21 cellular contexts compared by ENCODE assay signal in genomic region chr17:77540531-77540930, GRCh38.
"Had no signal": no experiment of that assay in that cellular context is flagged by ENCODE, and none has a peak within 500 bp of the region (broad histone marks: within the 10 kb centered on the region; RNA-seq: fewer than 3 reads in every experiment).

No MANE protein-coding gene starts in this region.

- H3K27ac ChIP-seq: foreskin keratinocyte, left lung, ovary, sigmoid colon, spleen, thoracic aorta, upper lobe of left lung had no signal

- H3K4me3 ChIP-seq: left lung, ovary, sigmoid colon, spleen, thoracic aorta, upper lobe of left lung had no signal

- H3K9me3 ChIP-seq: left lung, ovary, sigmoid colon, spleen, thoracic aorta, upper lobe of left lung had no signal

- DNase-seq: activated CD4-positive, alpha-beta memory T cell treated with anti-CD3 and anti-CD28 coated beads for 36 hours; activated CD4-positive, alpha-beta T cell treated with anti-CD3 and anti-CD28 coated beads for 4 hours; activated naive CD4-positive, alpha-beta T cell; activated naive CD8-positive, alpha-beta T cell treated with anti-CD3 and anti-CD28 coated beads for 36 hours; activated T-cell treated with anti-CD3 and anti-CD28 coated beads for 4 hours; amygdala; foreskin keratinocyte; glutamatergic neuron; hippocampal formation; left lung; nephron progenitor cell; ovary; sigmoid colon; spleen; stimulated activated CD4-positive, alpha-beta T cell treated with anti-CD3 and anti-CD28 coated beads, Interleukin-4, amount 100 ng/mL, for 4 hours had no signal

- FAIRE-seq: keratinocyte, TTC549 had no signal

- H3K4me1 ChIP-seq: foreskin keratinocyte had no signal

- ATAC-seq: activated T-helper 17 cell treated with anti-CD3 and anti-CD28 coated beads, Interleukin-2, amount 50 U/mL, for 72 hours; foreskin keratinocyte; left lung; stimulated activated memory B cell treated with anti-CD40 and anti-IgM and Interleukin-4, amounts not matched to agents 10 μg/mL and 1 μg/mL and 100 μg/mL, for 72 hours had no signal

- H3K36me3 ChIP-seq: left lung, ovary, sigmoid colon, spleen, thoracic aorta, upper lobe of left lung had no signal

- H3K27me3 ChIP-seq: ovary, sigmoid colon, upper lobe of left lung had no signal
